8 cellular contexts compared by ENCODE assay signal in the genomic region with DNA sequence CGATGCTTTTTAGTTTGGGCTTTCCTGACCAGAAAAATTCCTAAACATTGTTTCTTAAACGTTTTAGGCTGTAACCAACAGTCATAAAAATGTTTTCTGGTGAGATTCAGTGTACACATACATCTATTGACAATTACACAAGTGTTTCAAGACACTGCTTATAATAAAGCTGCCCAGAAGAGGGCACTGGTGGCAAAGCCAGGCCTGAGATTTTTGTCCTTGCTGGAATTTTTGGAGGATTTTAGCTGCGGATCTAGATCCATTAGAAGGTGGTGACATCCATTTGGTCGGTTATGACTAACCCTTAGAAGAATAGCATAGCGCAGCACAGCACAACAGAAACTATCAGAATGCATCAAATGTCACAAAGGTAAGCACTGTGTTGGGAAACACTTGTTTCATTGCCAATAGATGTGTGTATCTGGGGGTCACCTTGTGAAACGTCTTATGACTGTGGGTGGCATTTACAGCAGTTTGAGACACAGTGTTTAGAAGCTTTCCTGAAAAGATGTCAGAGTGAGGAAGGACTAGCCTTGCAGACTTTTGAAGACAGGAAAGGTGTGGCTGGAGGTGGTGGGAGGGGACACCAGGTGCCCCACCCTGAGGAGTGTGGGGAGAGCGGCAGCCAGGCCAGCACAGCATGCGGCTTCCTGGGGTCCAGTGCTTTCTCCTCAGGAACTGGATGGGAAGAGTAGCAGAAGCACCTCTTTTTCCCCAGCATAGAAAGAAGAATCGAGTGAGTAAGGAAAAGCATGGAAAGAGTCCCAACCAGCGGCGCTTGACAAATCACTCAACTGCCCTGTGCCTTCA. TPM values are rescaled to one million over a fixed set of nuclear protein-coding genes. Genes with fewer than 3 reads are reported as not detected.
A peak's percentile ranks its signal among the peaks of the same experiment; 100 is the strongest.
DNase-seq lines count a peak whose midpoint lies in the region; ATAC-seq and TF ChIP-seq lines count a peak whose summit lies in the region.

No MANE protein-coding gene starts in this region.

- ATAC-seq in SK-N-SH treated with all-trans-retinoic acid at 6 μM for 48 hours = peak; percentile 64; the same call in 2 of the 3 replicates
- ATAC-seq in thoracic aorta (ENCODE audit: insufficient number of reproducible peaks, low FRiP score, low read depth) = no peak
- ATAC-seq in GM18873 (IDR thresholded peaks at IDR 0.05; ENCODE audit: low FRiP score, unreplicated experiment) = no peak
- no peak for ATAC-seq in GM18498 (IDR thresholded peaks at IDR 0.05; ENCODE audit: unreplicated experiment)

- DNase-seq in NCI-H1417 (lab: John Stamatoyannopoulos, UW) (peak; percentile 13 to 70 (median 34)), NCI-H1417 treated with DMSO at 0.1 percent for 48 hours (lab: John Stamatoyannopoulos, UW) (no peak), head of caudate nucleus (peak in 27 of 42 donors; percentile 13 to 68 (median 40)), thoracic aorta (ENCODE audit: low spot score) (no peak)
- no peak for DNase-seq in activated CD4-positive, alpha-beta T cell treated with anti-CD3 and anti-CD28 coated beads, Interleukin-2, amount 50 U/mL, for 4 hours

- no peaks in the 10 kb centered on the region for H3K9me3 ChIP-seq in thoracic aorta

- intact Hi-C loops in head of caudate nucleus (cut with DNase I) = no loop called here

- TF ChIP-seq CTCF in thoracic aorta (IDR thresholded peaks at IDR 0.05) = peak; percentile 58

- H3K36me3 ChIP-seq in thoracic aorta = no peaks in the 10 kb centered on the region

- no peaks in the 10 kb centered on the region for H3K27me3 ChIP-seq in thoracic aorta (replicated peaks; ENCODE audit: insufficient read depth)

- no peaks in the 10 kb centered on the region for H3K4me1 ChIP-seq in thoracic aorta (ENCODE audit: control insufficient read depth in 1 of 2, low read depth in 2 of 2)

- H3K4me3 ChIP-seq in thoracic aorta = no peak overlapping the region

- no peak overlapping the region for H3K27ac ChIP-seq in thoracic aorta

TF ChIP-seq in SK-N-SH treated with all-trans-retinoic acid at 6 μM for 48 hours, 23 proteins besides CTCF, POLR2A, EP300 and RAD21:
- TF ChIP-seq ESRRG (CRISPR knock-in tag; IDR thresholded peaks at IDR 0.05) = no peak
- no peak for TF ChIP-seq ZNF70 (CRISPR knock-in tag; IDR thresholded peaks at IDR 0.05)
- no peak for TF ChIP-seq OSR1 (CRISPR knock-in tag; IDR thresholded peaks at IDR 0.05)
- TF ChIP-seq, protein P1, sequence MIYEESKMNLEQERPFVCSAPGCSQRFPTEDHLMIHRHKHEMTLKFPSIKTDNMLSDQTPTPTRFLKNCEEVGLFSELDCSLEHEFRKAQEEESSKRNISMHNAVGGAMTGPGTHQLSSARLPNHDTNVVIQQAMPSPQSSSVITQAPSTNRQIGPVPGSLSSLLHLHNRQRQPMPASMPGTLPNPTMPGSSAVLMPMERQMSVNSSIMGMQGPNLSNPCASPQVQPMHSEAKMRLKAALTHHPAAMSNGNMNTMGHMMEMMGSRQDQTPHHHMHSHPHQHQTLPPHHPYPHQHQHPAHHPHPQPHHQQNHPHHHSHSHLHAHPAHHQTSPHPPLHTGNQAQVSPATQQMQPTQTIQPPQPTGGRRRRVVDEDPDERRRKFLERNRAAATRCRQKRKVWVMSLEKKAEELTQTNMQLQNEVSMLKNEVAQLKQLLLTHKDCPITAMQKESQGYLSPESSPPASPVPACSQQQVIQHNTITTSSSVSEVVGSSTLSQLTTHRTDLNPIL (CRISPR knock-in tag; IDR thresholded peaks at IDR 0.05; ENCODE audit: low read depth) = no peak
- TF ChIP-seq CSDC2 (CRISPR knock-in tag; IDR thresholded peaks at IDR 0.05) = no peak
- TF ChIP-seq, protein P2, sequence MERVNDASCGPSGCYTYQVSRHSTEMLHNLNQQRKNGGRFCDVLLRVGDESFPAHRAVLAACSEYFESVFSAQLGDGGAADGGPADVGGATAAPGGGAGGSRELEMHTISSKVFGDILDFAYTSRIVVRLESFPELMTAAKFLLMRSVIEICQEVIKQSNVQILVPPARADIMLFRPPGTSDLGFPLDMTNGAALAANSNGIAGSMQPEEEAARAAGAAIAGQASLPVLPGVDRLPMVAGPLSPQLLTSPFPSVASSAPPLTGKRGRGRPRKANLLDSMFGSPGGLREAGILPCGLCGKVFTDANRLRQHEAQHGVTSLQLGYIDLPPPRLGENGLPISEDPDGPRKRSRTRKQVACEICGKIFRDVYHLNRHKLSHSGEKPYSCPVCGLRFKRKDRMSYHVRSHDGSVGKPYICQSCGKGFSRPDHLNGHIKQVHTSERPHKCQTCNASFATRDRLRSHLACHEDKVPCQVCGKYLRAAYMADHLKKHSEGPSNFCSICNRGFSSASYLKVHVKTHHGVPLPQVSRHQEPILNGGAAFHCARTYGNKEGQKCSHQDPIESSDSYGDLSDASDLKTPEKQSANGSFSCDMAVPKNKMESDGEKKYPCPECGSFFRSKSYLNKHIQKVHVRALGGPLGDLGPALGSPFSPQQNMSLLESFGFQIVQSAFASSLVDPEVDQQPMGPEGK (CRISPR knock-in tag; IDR thresholded peaks at IDR 0.05; ENCODE audit: borderline replicate concordance) = no peak
- TF ChIP-seq, protein P3, sequence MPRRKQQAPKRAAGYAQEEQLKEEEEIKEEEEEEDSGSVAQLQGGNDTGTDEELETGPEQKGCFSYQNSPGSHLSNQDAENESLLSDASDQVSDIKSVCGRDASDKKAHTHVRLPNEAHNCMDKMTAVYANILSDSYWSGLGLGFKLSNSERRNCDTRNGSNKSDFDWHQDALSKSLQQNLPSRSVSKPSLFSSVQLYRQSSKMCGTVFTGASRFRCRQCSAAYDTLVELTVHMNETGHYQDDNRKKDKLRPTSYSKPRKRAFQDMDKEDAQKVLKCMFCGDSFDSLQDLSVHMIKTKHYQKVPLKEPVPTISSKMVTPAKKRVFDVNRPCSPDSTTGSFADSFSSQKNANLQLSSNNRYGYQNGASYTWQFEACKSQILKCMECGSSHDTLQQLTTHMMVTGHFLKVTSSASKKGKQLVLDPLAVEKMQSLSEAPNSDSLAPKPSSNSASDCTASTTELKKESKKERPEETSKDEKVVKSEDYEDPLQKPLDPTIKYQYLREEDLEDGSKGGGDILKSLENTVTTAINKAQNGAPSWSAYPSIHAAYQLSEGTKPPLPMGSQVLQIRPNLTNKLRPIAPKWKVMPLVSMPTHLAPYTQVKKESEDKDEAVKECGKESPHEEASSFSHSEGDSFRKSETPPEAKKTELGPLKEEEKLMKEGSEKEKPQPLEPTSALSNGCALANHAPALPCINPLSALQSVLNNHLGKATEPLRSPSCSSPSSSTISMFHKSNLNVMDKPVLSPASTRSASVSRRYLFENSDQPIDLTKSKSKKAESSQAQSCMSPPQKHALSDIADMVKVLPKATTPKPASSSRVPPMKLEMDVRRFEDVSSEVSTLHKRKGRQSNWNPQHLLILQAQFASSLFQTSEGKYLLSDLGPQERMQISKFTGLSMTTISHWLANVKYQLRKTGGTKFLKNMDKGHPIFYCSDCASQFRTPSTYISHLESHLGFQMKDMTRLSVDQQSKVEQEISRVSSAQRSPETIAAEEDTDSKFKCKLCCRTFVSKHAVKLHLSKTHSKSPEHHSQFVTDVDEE (CRISPR knock-in tag; IDR thresholded peaks at IDR 0.05) = no peak
- TF ChIP-seq GLIS3 (CRISPR knock-in tag; IDR thresholded peaks at IDR 0.05) = no peak
- TF ChIP-seq SNAI2 (CRISPR knock-in tag; IDR thresholded peaks at IDR 0.05) = no peak
- no peak for TF ChIP-seq TOX (CRISPR knock-in tag; IDR thresholded peaks at IDR 0.05; ENCODE audit: borderline replicate concordance)
- TF ChIP-seq RARB (CRISPR knock-in tag; IDR thresholded peaks at IDR 0.05) = no peak
- TF ChIP-seq, protein P4, sequence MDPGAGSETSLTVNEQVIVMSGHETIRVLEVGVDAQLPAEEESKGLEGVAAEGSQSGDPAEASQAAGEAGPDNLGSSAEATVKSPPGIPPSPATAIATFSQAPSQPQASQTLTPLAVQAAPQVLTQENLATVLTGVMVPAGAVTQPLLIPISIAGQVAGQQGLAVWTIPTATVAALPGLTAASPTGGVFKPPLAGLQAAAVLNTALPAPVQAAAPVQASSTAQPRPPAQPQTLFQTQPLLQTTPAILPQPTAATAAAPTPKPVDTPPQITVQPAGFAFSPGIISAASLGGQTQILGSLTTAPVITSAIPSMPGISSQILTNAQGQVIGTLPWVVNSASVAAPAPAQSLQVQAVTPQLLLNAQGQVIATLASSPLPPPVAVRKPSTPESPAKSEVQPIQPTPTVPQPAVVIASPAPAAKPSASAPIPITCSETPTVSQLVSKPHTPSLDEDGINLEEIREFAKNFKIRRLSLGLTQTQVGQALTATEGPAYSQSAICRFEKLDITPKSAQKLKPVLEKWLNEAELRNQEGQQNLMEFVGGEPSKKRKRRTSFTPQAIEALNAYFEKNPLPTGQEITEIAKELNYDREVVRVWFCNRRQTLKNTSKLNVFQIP (CRISPR knock-in tag; IDR thresholded peaks at IDR 0.05; ENCODE audit: borderline replicate concordance, low read depth) = no peak

RNA-seq across cellular contexts. Expression of a gene that starts 54.7 kb away (rescaled TPM):
- 10 to 100 TPM; 26.6 to 30.5 TPM for total RNA-seq in thoracic aorta

Comparison
In these comparisons a context has a peak if more than half of its experiments do, and no peak if none do; other contexts are left out.
1. DNase-seq: peak in NCI-H1417 (3 of 3) and head of caudate nucleus (27 of 42); none in NCI-H1417 treated with DMSO at 0.1 percent for 48 hours (single experiment), thoracic aorta (single experiment) and activated CD4-positive, alpha-beta T cell treated with anti-CD3 and anti-CD28 coated beads, Interleukin-2, amount 50 U/mL, for 4 hours (0 of 2).